3 cellular contexts compared by ENCODE assay signal in genomic region chr15:31330111-31330785, GRCh38.
TF ChIP-seq lines count a peak whose summit lies in the region.

No MANE protein-coding gene starts in this region.

TF ChIP-seq in SK-N-SH, 30 proteins besides CTCF, POLR2A, EP300 and RAD21:
- TF ChIP-seq USF1 (IDR thresholded peaks at IDR 0.05; ENCODE audit: borderline replicate concordance, low read depth) (no peak), PBX3 (IDR thresholded peaks at IDR 0.05) (no peak), FOXM1 (IDR thresholded peaks at IDR 0.05; ENCODE audit: low read depth) (no peak), YY1 (IDR thresholded peaks at IDR 0.05; ENCODE audit: low read depth) (no peak), NFIC (IDR thresholded peaks at IDR 0.05; ENCODE audit: borderline replicate concordance) (no peak), MEF2A (IDR thresholded peaks at IDR 0.05; ENCODE audit: borderline replicate concordance, low read depth) (no peak), FOXJ3 (CRISPR knock-in tag; IDR thresholded peaks at IDR 0.05) (no peak), GATA2 (CRISPR knock-in tag; IDR thresholded peaks at IDR 0.05) (no peak), FOSL2 (IDR thresholded peaks at IDR 0.05; ENCODE audit: borderline replicate concordance, low read depth) (no peak), MXI1 (IDR thresholded peaks at IDR 0.05; ENCODE audit: low read depth, low read length) (no peak), ELF1 (IDR thresholded peaks at IDR 0.05) (no peak)

TF ChIP-seq in SK-N-SH treated with all-trans-retinoic acid at 6 μM for 48 hours, 23 proteins besides CTCF, POLR2A, EP300 and RAD21 (continued from another document):
- TF ChIP-seq ZNF565 (CRISPR knock-in tag; conservative IDR thresholded peaks at IDR 0.05; ENCODE audit: low read depth) (no peak), TOX (CRISPR knock-in tag; IDR thresholded peaks at IDR 0.05; ENCODE audit: borderline replicate concordance) (no peak), CSRNP3 (CRISPR knock-in tag; IDR thresholded peaks at IDR 0.05) (no peak), CSDC2 (CRISPR knock-in tag; IDR thresholded peaks at IDR 0.05) (no peak), TSHZ2 (CRISPR knock-in tag; IDR thresholded peaks at IDR 0.05) (no peak), ZFP3 (CRISPR knock-in tag; IDR thresholded peaks at IDR 0.05) (no peak), CREB5 (CRISPR knock-in tag; IDR thresholded peaks at IDR 0.05; ENCODE audit: low read depth) (no peak), ZNF8 (CRISPR knock-in tag; IDR thresholded peaks at IDR 0.05) (no peak), GLIS3 (CRISPR knock-in tag; IDR thresholded peaks at IDR 0.05) (no peak), PPARA (CRISPR knock-in tag; IDR thresholded peaks at IDR 0.05; ENCODE audit: borderline replicate concordance) (no peak), ZFP30 (CRISPR knock-in tag; IDR thresholded peaks at IDR 0.05) (no peak), SNAI2 (CRISPR knock-in tag; IDR thresholded peaks at IDR 0.05) (no peak), ARNTL (CRISPR knock-in tag; IDR thresholded peaks at IDR 0.05; ENCODE audit: borderline replicate concordance, low read depth) (no peak), BACH2 (CRISPR knock-in tag; IDR thresholded peaks at IDR 0.05; ENCODE audit: borderline replicate concordance) (no peak), ZNF70 (CRISPR knock-in tag; IDR thresholded peaks at IDR 0.05) (no peak), ISL1 (CRISPR knock-in tag; IDR thresholded peaks at IDR 0.05) (no peak), PATZ1 (CRISPR knock-in tag; IDR thresholded peaks at IDR 0.05; ENCODE audit: borderline replicate concordance) (no peak), ESRRG (CRISPR knock-in tag; IDR thresholded peaks at IDR 0.05) (no peak)
TF ChIP-seq in SK-N-SH treated with all-trans-retinoic acid at 6 μM for 48 hours: peak in this region for 0.

TF ChIP-seq in HepG2, 621 proteins besides CTCF, POLR2A, EP300 and RAD21 (continued from another document):
- TF ChIP-seq ZNF703 (CRISPR knock-in tag; IDR thresholded peaks at IDR 0.05; ENCODE audit: borderline replicate concordance) (no peak), HMG20A (CRISPR knock-in tag; IDR thresholded peaks at IDR 0.05; ENCODE audit: borderline replicate concordance) (no peak), HMGA1 (CRISPR knock-in tag; conservative IDR thresholded peaks at IDR 0.05) (no peak), ELK4 (CRISPR knock-in tag; IDR thresholded peaks at IDR 0.05; ENCODE audit: borderline replicate concordance) (no peak), MED13 (CRISPR knock-in tag; IDR thresholded peaks at IDR 0.05) (no peak), ATF7-NPFF (CRISPR knock-in tag; IDR thresholded peaks at IDR 0.05; ENCODE audit: low read depth) (no peak), NCOR1 (IDR thresholded peaks at IDR 0.05; ENCODE audit: borderline replicate concordance, low read length) (no peak), ZNF792 (CRISPR knock-in tag; IDR thresholded peaks at IDR 0.05) (no peak), MZF1 (CRISPR knock-in tag; IDR thresholded peaks at IDR 0.05; ENCODE audit: borderline replicate concordance) (no peak), ZBTB3 (CRISPR knock-in tag; IDR thresholded peaks at IDR 0.05; ENCODE audit: borderline replicate concordance, low read depth) (no peak), CEBPG (CRISPR knock-in tag; IDR thresholded peaks at IDR 0.05) (no peak), ZNF496 (CRISPR knock-in tag; IDR thresholded peaks at IDR 0.05; ENCODE audit: insufficient replicate concordance) (no peak), ZNF678 (CRISPR knock-in tag; IDR thresholded peaks at IDR 0.05) (no peak), PAXIP1 (CRISPR knock-in tag; conservative IDR thresholded peaks at IDR 0.05) (no peak), RNF2 (conservative IDR thresholded peaks at IDR 0.05; ENCODE audit: low read depth) (no peak), JDP2 (CRISPR knock-in tag; IDR thresholded peaks at IDR 0.05; ENCODE audit: borderline replicate concordance) (no peak), MAZ (IDR thresholded peaks at IDR 0.05; ENCODE audit: borderline replicate concordance, low read depth, low read length) (no peak), MAZ (CRISPR knock-in tag; IDR thresholded peaks at IDR 0.05; ENCODE audit: low read depth) (no peak), CSRNP2 (CRISPR knock-in tag; conservative IDR thresholded peaks at IDR 0.05; ENCODE audit: low read depth) (no peak)
